ENCODE assay signal across 8 cellular contexts in the genomic region with DNA sequence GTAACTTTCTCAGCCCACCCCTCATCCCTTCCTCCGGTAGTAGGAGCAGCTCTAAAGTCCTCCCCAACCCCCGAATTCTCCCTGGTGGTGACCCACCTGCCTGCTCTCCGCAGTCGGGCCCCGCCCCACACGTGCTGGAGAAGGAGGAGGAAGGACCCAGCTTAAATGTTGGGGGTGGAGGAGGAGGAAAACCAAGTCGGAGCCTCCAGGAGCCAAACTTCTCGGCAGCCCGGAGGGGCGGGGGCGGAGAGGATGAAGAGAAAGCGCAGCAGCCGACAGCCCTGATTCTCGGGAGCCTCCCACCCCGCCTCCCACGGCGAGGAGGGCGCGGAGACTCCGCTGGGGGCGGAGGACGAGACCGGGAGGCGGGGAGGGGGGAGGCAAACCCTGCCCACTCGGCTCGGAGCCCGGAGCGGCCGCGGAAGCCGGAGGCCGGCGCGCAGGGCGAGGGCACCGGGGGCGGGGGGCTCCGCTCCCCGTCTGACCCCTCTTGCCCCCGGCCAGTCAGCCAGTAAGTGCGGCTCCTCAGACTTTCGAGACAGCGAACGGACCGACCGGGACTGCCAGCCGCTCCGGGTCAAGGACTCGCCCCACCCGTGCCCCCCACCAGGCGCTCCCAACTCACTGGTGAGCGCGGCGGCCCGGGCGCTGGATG. TPM values are rescaled to one million over a fixed set of nuclear protein-coding genes. Genes with fewer than 3 reads are reported as not detected.
DNase-seq lines count a peak whose midpoint lies in the region; ATAC-seq, FAIRE-seq and TF ChIP-seq lines count a peak whose summit lies in the region.

A gene with protein sequence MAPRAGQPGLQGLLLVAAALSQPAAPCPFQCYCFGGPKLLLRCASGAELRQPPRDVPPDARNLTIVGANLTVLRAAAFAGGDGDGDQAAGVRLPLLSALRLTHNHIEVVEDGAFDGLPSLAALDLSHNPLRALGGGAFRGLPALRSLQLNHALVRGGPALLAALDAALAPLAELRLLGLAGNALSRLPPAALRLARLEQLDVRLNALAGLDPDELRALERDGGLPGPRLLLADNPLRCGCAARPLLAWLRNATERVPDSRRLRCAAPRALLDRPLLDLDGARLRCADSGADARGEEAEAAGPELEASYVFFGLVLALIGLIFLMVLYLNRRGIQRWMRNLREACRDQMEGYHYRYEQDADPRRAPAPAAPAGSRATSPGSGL (plus strand): TSS at position 394 of the 655 bp plus-strand sequence. CDS start 276 bp downstream, outside the sequence.

- POLR2A ChIA-PET in A673 (lab: Charles Lee; ENCODE audit: low non-redundant PET) = no interaction called here
- POLR2A ChIA-PET in RWPE1 (lab: Yijun Ruan, JAX; ENCODE audit: low non-redundant PET) = no interaction called here

- intact Hi-C loops in A673 (cut with micrococcal nuclease; ENCODE audit: unreplicated experiment) = loop anchor here (2.0 kb wide), 1 partner anchor 96 kb away; no protein-coding TSS in a partner anchor

- no peaks in the 10 kb centered on the region for H3K9me3 Mint-ChIP-seq in activated naive CD4-positive, alpha-beta T cell treated with anti-CD3 and anti-CD28 coated beads, Interleukin-2, amount 50 U/mL, for 24 hours

- no TSS peak for BruUV-seq in A673 (replicated peaks; lab: Mats Ljungman, UMichigan)

- H3K36me3 ChIP-seq in A673 (ENCODE audit: insufficient read depth, low read length, poor library complexity, severe bottlenecking) = no peaks in the 10 kb centered on the region

- peak; percentile 63 for DNase-seq in A673 (ENCODE audit: low spot score)
- DNase-seq in HTR-8/SVneo (ENCODE audit: insufficient read length, low spot score) = no peak
- peak; percentile 52 for DNase-seq in islet precursor cell
- DNase-seq in stimulated activated CD8-positive, alpha-beta memory T cell treated with anti-CD3 and anti-CD28 coated beads, Interleukin-15, amount 100 ng/mL, for 4 hours (ENCODE audit: low read depth in 2 of 2) = peak; percentile 24 to 27
- no peak for DNase-seq in RWPE1 (ENCODE audit: low spot score)
- no peak for DNase-seq in UCSD-AML1 (lab: John Stamatoyannopoulos, UW; ENCODE audit: unreplicated experiment)

- TF ChIP-seq CTCF in A673 (conservative IDR thresholded peaks at IDR 0.05; ENCODE audit: low read depth, low read length) = no peak
- no peak for TF ChIP-seq CTCF in RWPE1 (conservative IDR thresholded peaks at IDR 0.05; ENCODE audit: low read depth)

- peaks cover 19% of the 10 kb centered on the region for H3K27me3 Mint-ChIP-seq in activated naive CD4-positive, alpha-beta T cell treated with anti-CD3 and anti-CD28 coated beads, Interleukin-2, amount 50 U/mL, for 24 hours

- H3K9me3 ChIP-seq in A673 (ENCODE audit: low read depth, low read length, poor library complexity, severe bottlenecking) = no peaks in the 10 kb centered on the region

- H3K4me3 Mint-ChIP-seq in activated naive CD4-positive, alpha-beta T cell treated with anti-CD3 and anti-CD28 coated beads, Interleukin-2, amount 50 U/mL, for 24 hours = peak within 1 kb of the TSS; percentile 80

- no peaks in the 10 kb centered on the region for H3K36me3 Mint-ChIP-seq in activated naive CD4-positive, alpha-beta T cell treated with anti-CD3 and anti-CD28 coated beads, Interleukin-2, amount 50 U/mL, for 24 hours

- H3K4me3 ChIP-seq in A673 (ENCODE audit: low read depth, low read length, poor library complexity, severe bottlenecking) = peak within 1 kb of the TSS; percentile 49

- CTCF ChIA-PET in A673 (lab: Charles Lee) (interaction anchor here (0.6 to 2.7 kb wide), 9 partner anchors 8 to 218 kb away, joined by 3 to 19 read pairs (median 3); no protein-coding TSS in a partner anchor), RWPE1 (lab: Yijun Ruan, JAX) (interaction anchor here (0.6 to 2.5 kb wide), 11 partner anchors 9 to 1007 kb away, joined by 3 to 22 read pairs (median 4); no protein-coding TSS in a partner anchor)

- H3K4me1 Mint-ChIP-seq in activated naive CD4-positive, alpha-beta T cell treated with anti-CD3 and anti-CD28 coated beads, Interleukin-2, amount 50 U/mL, for 24 hours = peaks cover 14% of the 10 kb centered on the region

- H3K27ac Mint-ChIP-seq in activated naive CD4-positive, alpha-beta T cell treated with anti-CD3 and anti-CD28 coated beads, Interleukin-2, amount 50 U/mL, for 24 hours = no peak within 1 kb of the TSS

- no peak within 1 kb of the TSS for H3K27ac ChIP-seq in A673 (ENCODE audit: low read depth, low read length, poor library complexity, severe bottlenecking)
- H3K27ac ChIP-seq in RWPE1 = no peak within 1 kb of the TSS

- FAIRE-seq in HTR-8/SVneo (lab: Jason Lieb, UNC) = peak; percentile 23

- no peak for ATAC-seq in GM21529 (IDR thresholded peaks at IDR 0.05; ENCODE audit: unreplicated experiment)

- H3K4me1 ChIP-seq in A673 (ENCODE audit: insufficient read depth, low read length, poor library complexity, severe bottlenecking) = no peaks in the 10 kb centered on the region

- H3K27me3 ChIP-seq in A673 (replicated peaks; ENCODE audit: insufficient read depth, low read depth, low read length, poor library complexity) = peaks cover 43% of the 10 kb centered on the region

RNA-seq across cellular contexts. Expression of the gene that starts here (rescaled TPM):
- 0.24 and 0.41 TPM in 2 replicates for total RNA-seq in A673 (2021)

Comparison
In these comparisons a context has a peak if more than half of its experiments do, and no peak if none do; other contexts are left out.
1. Peak in DNase-seq and H3K4me3 ChIP-seq in A673; RNA of the gene not detected or under 1 TPM.
2. DNase-seq: peak in islet precursor cell (single experiment) and stimulated activated CD8-positive, alpha-beta memory T cell treated with anti-CD3 and anti-CD28 coated beads, Interleukin-15, amount 100 ng/mL, for 4 hours (2 of 2); none in HTR-8/SVneo (single experiment), RWPE1 (single experiment) and UCSD-AML1 (single experiment).